Comparison of ENCODE assay signal across 13 cellular contexts in the genomic region with DNA sequence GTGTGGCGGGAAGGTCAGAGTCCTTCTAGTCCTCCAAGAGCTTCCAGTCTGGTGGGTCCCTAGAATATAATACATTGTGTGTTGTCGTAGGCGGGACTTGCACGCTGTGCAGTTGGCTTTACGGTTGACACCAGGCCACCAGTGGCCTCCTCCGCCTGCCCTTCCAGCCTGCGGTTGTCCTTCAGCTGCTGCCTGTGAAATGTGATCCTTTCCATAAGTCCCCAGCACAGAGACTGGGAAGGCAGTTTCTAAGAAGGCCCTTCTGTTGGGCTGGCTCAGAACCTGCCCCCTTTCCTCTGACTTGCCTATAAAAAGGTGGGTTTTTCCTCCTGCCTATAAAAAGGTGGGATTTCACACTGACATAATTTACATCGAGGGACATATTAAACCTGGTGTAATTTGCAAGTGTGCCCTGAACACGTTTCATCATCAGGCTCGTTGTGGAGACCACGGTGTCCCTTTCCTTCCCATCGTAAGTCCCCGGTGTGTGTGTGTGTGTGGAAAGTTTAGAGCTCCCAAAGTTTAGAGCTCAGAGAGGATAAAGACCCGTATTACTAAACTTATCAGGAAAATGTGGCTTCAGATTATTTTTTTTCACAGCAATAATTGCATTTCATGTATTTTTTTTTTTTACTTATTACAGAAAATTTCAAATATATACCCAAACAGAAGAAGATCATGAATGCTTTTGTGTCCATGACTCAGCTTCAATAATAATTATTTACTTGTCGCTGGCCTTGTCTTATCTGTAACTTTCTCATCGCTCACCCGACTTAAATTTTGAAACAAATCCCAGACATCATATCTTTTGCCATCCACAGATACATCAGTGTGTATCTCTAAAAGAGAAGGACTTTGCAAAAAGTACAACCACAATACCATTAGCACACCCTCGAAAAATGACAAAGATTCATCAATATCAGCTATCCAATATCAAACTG. TPM values are rescaled to one million over a fixed set of nuclear protein-coding genes. Genes with fewer than 3 reads are reported as not detected.
DNase-seq lines count a peak whose midpoint lies in the region; ATAC-seq and TF ChIP-seq lines count a peak whose summit lies in the region.
"Had no signal": no experiment of that assay in that cellular context is flagged by ENCODE, and none has a peak within 500 bp of the region (broad histone marks: within the 10 kb centered on the region; RNA-seq: fewer than 3 reads in every experiment).

No MANE protein-coding gene starts in this region.

- H3K9me3 Mint-ChIP-seq in naive thymus-derived CD8-positive, alpha-beta T cell: no peaks in the 10 kb centered on the region
- H3K9me3 Mint-ChIP-seq: activated CD4-positive, alpha-beta T cell treated with anti-CD3 and anti-CD28 coated beads, Interleukin-2, amount 10 ng/mL, durations not matched to agents 24 days and 14 days; natural killer cell treated with Interleukin-12 subunit alpha and Interleukin-12 subunit beta and Interleukin-15 and Interleukin-18, amount 100 ng/mL, for 72 hours had no signal

- intact Hi-C loops in right cardiac atrium (cut with DNase I) (no loop called here), uterus (cut with DNase I; ENCODE audit: low total_unique reads) (no loop called here)

- no peaks in the 10 kb centered on the region for H3K9me3 ChIP-seq in SJCRH30 (replicated peaks)
- no peaks in the 10 kb centered on the region for H3K9me3 ChIP-seq in right cardiac atrium (ENCODE audit: control insufficient read depth, low read length)
- H3K9me3 ChIP-seq in smooth muscle cell (replicated peaks; ENCODE audit: low read depth): no peaks in the 10 kb centered on the region
- no peaks in the 10 kb centered on the region for H3K9me3 ChIP-seq in uterus
- H3K9me3 ChIP-seq: esophagus muscularis mucosa had no signal

- peaks cover 21% of the 10 kb centered on the region for H3K4me1 ChIP-seq in SJCRH30
- H3K4me1 ChIP-seq in right cardiac atrium (ENCODE audit: control insufficient read depth, insufficient read depth, low read length): peaks cover 16% of the 10 kb centered on the region
- peaks cover 15% of the 10 kb centered on the region for H3K4me1 ChIP-seq in smooth muscle cell (ENCODE audit: low read depth)
- H3K4me1 ChIP-seq in uterus: peaks cover 0 to 20% of the 10 kb centered on the region in 2 donors

- H3K79me2 ChIP-seq in smooth muscle cell (ENCODE audit: low read depth): peaks cover 100% of the 10 kb centered on the region

- peaks cover 16% of the 10 kb centered on the region for H3F3A ChIP-seq in smooth muscle cell (ENCODE audit: low read depth)

- TF ChIP-seq CTCF in smooth muscle cell (IDR thresholded peaks at IDR 0.05; ENCODE audit: borderline replicate concordance, insufficient read depth, poor library complexity, severe bottlenecking): no peak
- no peak for TF ChIP-seq CTCF in uterus (IDR thresholded peaks at IDR 0.05)

- DNase-seq in activated effector memory CD4-positive, alpha-beta T cell treated with anti-CD3 and anti-CD28 coated beads, Interleukin-2, amount 50 U/mL, for 16 hours: peak; percentile 46
- no peak for DNase-seq in activated effector memory CD4-positive, alpha-beta T cell treated with Interleukin-2 at 50 U/mL for 16 hours
- DNase-seq in SJCRH30 (peak; percentile 93 to 97), right cardiac atrium (no peak), smooth muscle cell (lab: John Stamatoyannopoulos, UW; ENCODE audit: unreplicated experiment) (no peak), uterus (no peak)
- DNase-seq in naive thymus-derived CD8-positive, alpha-beta T cell: no peak
- DNase-seq: activated CD4-positive, alpha-beta T cell treated with anti-CD3 and anti-CD28 coated beads, Interleukin-2, amount 10 ng/mL, durations not matched to agents 24 days and 14 days; NCI-H446; stimulated activated CD4-positive, alpha-beta T cell treated with anti-CD3 and anti-CD28 coated beads, Interleukin-12 subunit alpha, Interleukin-12 subunit beta, amount 100 ng/mL, for 4 hours had no signal

- 61% methylated on average over 18 of the region's 18 CpGs for WGBS in right cardiac atrium
- 35% methylated on average over 18 of the region's 18 CpGs for WGBS in smooth muscle cell (ENCODE audit: low lambda C conversion rate)

- H3K36me3 ChIP-seq in SJCRH30 (no peaks in the 10 kb centered on the region), smooth muscle cell (ENCODE audit: low read depth) (no peaks in the 10 kb centered on the region), uterus (no peaks in the 10 kb centered on the region)
- H3K36me3 ChIP-seq: esophagus muscularis mucosa had no signal

- no peaks in the 10 kb centered on the region for H3K27me3 ChIP-seq in SJCRH30
- no peaks in the 10 kb centered on the region for H3K27me3 ChIP-seq in right cardiac atrium (ENCODE audit: control insufficient read depth, insufficient read depth)
- no peaks in the 10 kb centered on the region for H3K27me3 ChIP-seq in smooth muscle cell (ENCODE audit: low read depth)
- H3K27me3 ChIP-seq in uterus: no peaks in the 10 kb centered on the region
- H3K27me3 ChIP-seq: esophagus muscularis mucosa had no signal

- peak overlapping the region; percentile 57 for H3K4me2 ChIP-seq in smooth muscle cell

- no peak overlapping the region for H3K4me3 Mint-ChIP-seq in naive thymus-derived CD8-positive, alpha-beta T cell
- H3K4me3 Mint-ChIP-seq: activated CD4-positive, alpha-beta T cell treated with anti-CD3 and anti-CD28 coated beads, Interleukin-2, amount 10 ng/mL, durations not matched to agents 24 days and 14 days; natural killer cell treated with Interleukin-12 subunit alpha and Interleukin-12 subunit beta and Interleukin-15 and Interleukin-18, amount 100 ng/mL, for 72 hours had no signal

- H3K36me3 Mint-ChIP-seq in naive thymus-derived CD8-positive, alpha-beta T cell: peaks cover 0 to 12% (median 3%) of the 10 kb centered on the region in 3 donors
- H3K36me3 Mint-ChIP-seq: natural killer cell treated with Interleukin-12 subunit alpha and Interleukin-12 subunit beta and Interleukin-15 and Interleukin-18, amount 100 ng/mL, for 72 hours had no signal

- peaks cover 18 to 52% (median 44%) of the 10 kb centered on the region in 4 donors for H3K4me1 Mint-ChIP-seq in naive thymus-derived CD8-positive, alpha-beta T cell

- peak overlapping the region; percentile 70 for H3K27ac ChIP-seq in SJCRH30
- H3K27ac ChIP-seq in right cardiac atrium (ENCODE audit: low read length): peak overlapping the region; percentile 39
- peak overlapping the region; percentile 75 for H3K27ac ChIP-seq in smooth muscle cell (ENCODE audit: low read depth)
- H3K27ac ChIP-seq in uterus: peak overlapping the region in 1 of 2 donors; percentile 2
- H3K27ac ChIP-seq: esophagus muscularis mucosa had no signal

- no peak overlapping the region for H2AFZ ChIP-seq in smooth muscle cell (ENCODE audit: low read depth)

- POLR2A ChIA-PET in naive thymus-derived CD8-positive, alpha-beta T cell (lab: Charles Lee): no interaction called here

- no peaks in the 10 kb centered on the region for H3K27me3 Mint-ChIP-seq in naive thymus-derived CD8-positive, alpha-beta T cell
- H3K27me3 Mint-ChIP-seq: activated CD4-positive, alpha-beta T cell treated with anti-CD3 and anti-CD28 coated beads, Interleukin-2, amount 10 ng/mL, durations not matched to agents 24 days and 14 days; natural killer cell treated with Interleukin-12 subunit alpha and Interleukin-12 subunit beta and Interleukin-15 and Interleukin-18, amount 100 ng/mL, for 72 hours had no signal

- H3K27ac Mint-ChIP-seq in naive thymus-derived CD8-positive, alpha-beta T cell: peak overlapping the region in 2 of 10 donors; percentile 17 to 37
- H3K27ac Mint-ChIP-seq: activated CD4-positive, alpha-beta T cell treated with anti-CD3 and anti-CD28 coated beads, Interleukin-2, amount 10 ng/mL, durations not matched to agents 24 days and 14 days; natural killer cell treated with Interleukin-12 subunit alpha and Interleukin-12 subunit beta and Interleukin-15 and Interleukin-18, amount 100 ng/mL, for 72 hours had no signal

- H3K9ac ChIP-seq in smooth muscle cell (ENCODE audit: low read depth): peak overlapping the region; percentile 1

- ATAC-seq in right cardiac atrium (peak; percentile 34 to 58), HG02981 (IDR thresholded peaks at IDR 0.05; ENCODE audit: unreplicated experiment) (no peak)
- ATAC-seq in naive thymus-derived CD8-positive, alpha-beta T cell: no peak
- ATAC-seq: natural killer cell treated with Interleukin-12 subunit alpha and Interleukin-12 subunit beta and Interleukin-15 and Interleukin-18, amount 100 ng/mL, for 72 hours had no signal

- no peak for TF ChIP-seq POLR2A in uterus (IDR thresholded peaks at IDR 0.05)

- H3K4me3 ChIP-seq in SJCRH30 (peak overlapping the region; percentile 44), right cardiac atrium (ENCODE audit: low read length) (no peak overlapping the region), smooth muscle cell (no peak overlapping the region), uterus (no peak overlapping the region)
- H3K4me3 ChIP-seq: esophagus muscularis mucosa had no signal

- peaks cover 100% of the 10 kb centered on the region for H4K20me1 ChIP-seq in smooth muscle cell (ENCODE audit: low read depth)

RNA-seq across cellular contexts. Expression of gene CUX1, which starts 45.1 kb away (rescaled TPM):
- 24.2 and 29.1 TPM in 2 replicates for total RNA-seq in SJCRH30 (2014; rRNA removed; shearing (Covaris generic))
- total RNA-seq in right cardiac atrium (100 to 1,000 TPM; 106 to 146 (median 117) TPM), smooth muscle cell (56.3 and 70.1 TPM in 2 replicates), uterus (100 to 1,000 TPM in 1 of 4 donors, 10 to 100 TPM in 3; 58.2 to 295 (median 76.9) TPM)
- polyA plus RNA-seq in right cardiac atrium (54.1 TPM), smooth muscle cell (67.5 and 78.4 TPM in 2 replicates)
- 10 to 100 TPM; 61.4 to 66.2 TPM for total RNA-seq in naive thymus-derived CD8-positive, alpha-beta T cell
- polyA plus RNA-seq in naive thymus-derived CD8-positive, alpha-beta T cell: 10 to 100 TPM; 10.3 to 24.1 (median 14.4) TPM

Comparison
In these comparisons a context has a peak if more than half of its experiments do, and no peak if none do; other contexts are left out.
1. DNase-seq: peak in activated effector memory CD4-positive, alpha-beta T cell treated with anti-CD3 and anti-CD28 coated beads, Interleukin-2, amount 50 U/mL, for 16 hours (single experiment) and SJCRH30 (2 of 2); none in activated effector memory CD4-positive, alpha-beta T cell treated with Interleukin-2 at 50 U/mL for 16 hours (single experiment), right cardiac atrium (0 of 3), smooth muscle cell (single experiment), uterus (0 of 2) and naive thymus-derived CD8-positive, alpha-beta T cell (0 of 10).
2. ATAC-seq: peak in right cardiac atrium (2 of 2); none in HG02981 (single experiment) and naive thymus-derived CD8-positive, alpha-beta T cell (0 of 2).